Comparison of ENCODE assay signal across 8 cellular contexts in genomic region chr5:142881076-142881466, GRCh38.
DNase-seq lines count a peak whose midpoint lies in the region; ATAC-seq and TF ChIP-seq lines count a peak whose summit lies in the region.

No MANE protein-coding gene starts in this region.

- H3K27me3 Mint-ChIP-seq in H9 (ENCODE audit: low read depth) = no peaks in the 10 kb centered on the region

- no peak overlapping the region for H2BK20ac ChIP-seq in H9 (ENCODE audit: low read depth, low read length, poor library complexity, severe bottlenecking)

- peak overlapping the region; percentile 36 for H3K4me2 ChIP-seq in H9 (ENCODE audit: insufficient read depth, insufficient read length, low read length)

- H3K4me3 Mint-ChIP-seq in H9 = no peak overlapping the region

- no peak overlapping the region for H3K9ac ChIP-seq in H9 (ENCODE audit: extremely low read depth, insufficient read length, low read length)

- no peaks in the 10 kb centered on the region for H3K9me3 ChIP-seq in H9 (ENCODE audit: control insufficient read depth, low read depth, low read length)

- H3K27me3 ChIP-seq in H9 (ENCODE audit: insufficient read depth, low read length) = no peaks in the 10 kb centered on the region

- no CpG with 5 or more reads among the region's 7 CpGs for WGBS in H9 (ENCODE audit: extremely low coverage, insufficient read length, low lambda C conversion rate)

- no peaks in the 10 kb centered on the region for H3K9me3 Mint-ChIP-seq in H9

- H3K56ac ChIP-seq in H9 (ENCODE audit: insufficient read length, low read depth, low read length) = no peak overlapping the region

- no peak overlapping the region for H2AFZ ChIP-seq in H9 (ENCODE audit: low read length)

- no peaks in the 10 kb centered on the region for H3K79me1 ChIP-seq in H9 (ENCODE audit: insufficient read depth, low read depth, low read length, poor library complexity, severe bottlenecking)

- no peak overlapping the region for H4K5ac ChIP-seq in H9 (ENCODE audit: insufficient read length, low read depth, low read length)

- no peak overlapping the region for H3K4ac ChIP-seq in H9 (ENCODE audit: low read depth, low read length)

- peak overlapping the region in 1 of 3 experiments; percentile 51; a peak in 1 of 7 replicates for H3K27ac Mint-ChIP-seq in H9

- no peaks in the 10 kb centered on the region for H3K23me2 ChIP-seq in H9 (ENCODE audit: insufficient read length, low read depth, low read length, poor library complexity, severe bottlenecking)

- no peak overlapping the region for H2AK5ac ChIP-seq in H9 (ENCODE audit: insufficient read length, low read length)

- H2BK15ac ChIP-seq in H9 (ENCODE audit: low read depth, low read length) = no peak overlapping the region

- ATAC-seq in HG02759 (IDR thresholded peaks at IDR 0.05; ENCODE audit: unreplicated experiment) = no peak

- peaks cover 4% of the 10 kb centered on the region; the same call in 1 of the 2 replicates for H3K4me1 ChIP-seq in H9 (ENCODE audit: insufficient read depth, low read length)

- no peak overlapping the region for H4K91ac ChIP-seq in H9 (ENCODE audit: insufficient read length, low read depth, low read length)

- H2BK120ac ChIP-seq in H9 (ENCODE audit: low read depth, low read length, poor library complexity, severe bottlenecking) = no peak overlapping the region

- H3K4me1 Mint-ChIP-seq in H9 = peaks cover 32 to 34% of the 10 kb centered on the region in 2 experiments

- H3K14ac ChIP-seq in H9 (ENCODE audit: insufficient read depth, low read length) = no peak overlapping the region

- H3K23ac ChIP-seq in H9 (ENCODE audit: insufficient read length, low read depth, low read length) = no peak overlapping the region

- no peak overlapping the region for H2BK5ac ChIP-seq in H9 (ENCODE audit: insufficient read length, low read length)

- H4K8ac ChIP-seq in H9 (replicated peaks; ENCODE audit: insufficient read length, low read depth, low read length) = no peak overlapping the region

- no peaks in the 10 kb centered on the region for H4K20me1 ChIP-seq in H9 (ENCODE audit: control insufficient read depth, insufficient read depth, insufficient read length)

- peaks cover 0 to 2% (median 0%) of the 10 kb centered on the region in 3 experiments; a peak in 1 of 7 replicates for H3K36me3 Mint-ChIP-seq in H9 (ENCODE audit: insufficient read depth in 1 of 3, low read depth in 3 of 3)

- H2BK12ac ChIP-seq in H9 (ENCODE audit: insufficient read length, low read depth, low read length) = no peak overlapping the region

- H3K18ac ChIP-seq in H9 (ENCODE audit: insufficient read length, low read depth, low read length) = peak overlapping the region; percentile 18

- TF ChIP-seq CTCF in AG09319 (IDR thresholded peaks at IDR 0.05; ENCODE audit: low read depth, low read length) (no peak), H9 (conservative IDR thresholded peaks at IDR 0.05) (no peak)

- DNase-seq in AG09319 (ENCODE audit: extremely low read depth, low read depth) = peak; percentile 66
- peak; percentile 53 for DNase-seq in H9
- DNase-seq in SIG-M5 (lab: John Stamatoyannopoulos, UW) = peak; percentile 97
- DNase-seq in hepatic stellate cell (ENCODE audit: low spot score) = peak; percentile 48
- no peak for DNase-seq in UCSD-AML1 (lab: John Stamatoyannopoulos, UW; ENCODE audit: unreplicated experiment)
- no peak for DNase-seq in HPDE6-E6E7 (ENCODE audit: extremely low spot score)
- no peak for DNase-seq in activated gamma-delta T cell (lab: John Stamatoyannopoulos, UW)

- H3K27ac ChIP-seq in H9 (ENCODE audit: insufficient read length, low read depth, low read length) = no peak overlapping the region

- no peak overlapping the region for H3T11ph ChIP-seq in H9 (ENCODE audit: low read length)

- H3K79me2 ChIP-seq in H9 (ENCODE audit: insufficient read depth, low read length) = no peaks in the 10 kb centered on the region

Comparison
In these comparisons a context has a peak if more than half of its experiments do, and no peak if none do; other contexts are left out.
1. DNase-seq: peak in AG09319 (single experiment), H9 (single experiment), SIG-M5 (single experiment) and hepatic stellate cell (single experiment); none in UCSD-AML1 (single experiment), HPDE6-E6E7 (single experiment) and activated gamma-delta T cell (single experiment).